Comparison of ENCODE assay signal across 23 cellular contexts in the genomic region with DNA sequence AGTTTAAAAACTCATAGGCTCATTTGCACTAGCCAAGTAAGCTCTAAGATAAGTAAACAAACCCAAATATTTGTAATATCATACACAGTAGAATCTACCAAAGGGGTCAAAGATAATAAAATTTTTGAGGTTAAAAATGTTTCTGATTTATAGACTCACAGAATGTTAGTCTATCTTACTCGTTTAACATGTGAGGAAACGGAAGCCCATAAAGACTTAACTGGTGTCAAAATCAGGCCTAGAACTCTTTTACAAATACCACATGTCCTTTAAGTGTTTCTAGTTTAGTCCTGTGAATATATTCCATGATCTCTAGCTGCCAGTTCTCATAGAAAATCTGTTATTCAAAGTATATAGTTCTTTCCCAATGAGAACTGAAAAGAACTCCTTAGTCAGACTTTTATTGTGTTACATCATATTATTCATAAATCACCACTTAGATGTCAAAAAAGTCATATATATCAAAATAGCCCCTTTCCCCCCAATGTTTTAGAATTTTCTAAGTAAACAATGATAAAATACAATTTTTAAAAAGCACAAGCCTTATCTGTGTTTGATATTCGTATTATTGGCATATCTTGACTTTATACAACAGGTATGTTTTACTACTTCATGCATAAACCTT. TPM values are rescaled to one million over a fixed set of nuclear protein-coding genes. Genes with fewer than 3 reads are reported as not detected.
DNase-seq lines count a peak whose midpoint lies in the region; ATAC-seq, FAIRE-seq and TF ChIP-seq lines count a peak whose summit lies in the region.
"Had no signal": no experiment of that assay in that cellular context is flagged by ENCODE, and none has a peak within 500 bp of the region (broad histone marks: within the 10 kb centered on the region; RNA-seq: fewer than 3 reads in every experiment).

No MANE protein-coding gene starts in this region.

- peaks cover 83 to 94% (median 92%) of the 10 kb centered on the region in 3 donors for H3K4me1 Mint-ChIP-seq in CD8-positive, alpha-beta memory T cell
- H3K4me1 Mint-ChIP-seq in T-helper 17 cell, result peaks cover 34% of the 10 kb centered on the region

- no peaks in the 10 kb centered on the region for H3K9me3 Mint-ChIP-seq in CD8-positive, alpha-beta memory T cell

- CTCF ChIA-PET in A673 (lab: Charles Lee), result no interaction called here
- CTCF ChIA-PET in CD8-positive, alpha-beta memory T cell (lab: Charles Lee), result interaction anchor here (1.5 kb wide), 1 partner anchor 18 kb away, joined by 3 read pairs; no protein-coding TSS in a partner anchor
- CTCF ChIA-PET in mammary epithelial cell (lab: Charles Lee; ENCODE audit: low non-redundant PET), result interaction anchor here (0.6 kb wide), 1 partner anchor 128 kb away, joined by 3 read pairs; no protein-coding TSS in a partner anchor

- H3K9ac ChIP-seq in keratinocyte (ENCODE audit: control insufficient read depth, extremely low read depth, insufficient read depth, low read length) (no peak overlapping the region), mammary epithelial cell (ENCODE audit: insufficient read depth, low read length) (no peak overlapping the region)

- H3K27me3 ChIP-seq in A673 (replicated peaks; ENCODE audit: insufficient read depth, low read depth, low read length, poor library complexity) (no peaks in the 10 kb centered on the region), keratinocyte (ENCODE audit: control insufficient read depth, extremely low read depth, insufficient read depth, low read length) (no peaks in the 10 kb centered on the region), mammary epithelial cell (ENCODE audit: insufficient read depth, low read length) (no peaks in the 10 kb centered on the region)
- no peaks in the 10 kb centered on the region for H3K27me3 ChIP-seq in CD8-positive, alpha-beta memory T cell (ENCODE audit: insufficient read depth, low read length, poor library complexity, severe bottlenecking)
- H3K27me3 ChIP-seq: esophagus squamous epithelium, SJCRH30, testis had no signal

- no peaks in the 10 kb centered on the region for H4K20me1 ChIP-seq in keratinocyte (ENCODE audit: control insufficient read depth, extremely low read depth, insufficient read depth, low read length)
- H4K20me1 ChIP-seq in mammary epithelial cell (ENCODE audit: insufficient read depth, low read length), result no peaks in the 10 kb centered on the region

- peak overlapping the region; percentile 15 for H3K27ac ChIP-seq in A673 (ENCODE audit: low read depth, low read length, poor library complexity, severe bottlenecking)
- H3K27ac ChIP-seq in CD8-positive, alpha-beta memory T cell (ENCODE audit: low read depth, low read length), result no peak overlapping the region
- H3K27ac ChIP-seq in keratinocyte (ENCODE audit: control insufficient read depth, insufficient read depth, low read length), result peak overlapping the region; percentile 36
- H3K27ac ChIP-seq in mammary epithelial cell (ENCODE audit: insufficient read depth, low read depth, low read length), result no peak overlapping the region
- H3K27ac ChIP-seq: lower lobe of right lung, SJCRH30, testis had no signal

- FAIRE-seq in keratinocyte (lab: Jason Lieb, UNC), result no peak

- in situ Hi-C loops in mammary epithelial cell (cut with MboI; ENCODE audit: low sequenced_read_pairs in 2 of 2), result no loop called here

- H3K36me3 ChIP-seq in A673 (ENCODE audit: insufficient read depth, low read length, poor library complexity, severe bottlenecking), result peaks cover 7% of the 10 kb centered on the region
- peaks cover 4% of the 10 kb centered on the region for H3K36me3 ChIP-seq in CD8-positive, alpha-beta memory T cell (ENCODE audit: insufficient read depth, low read length)
- peaks cover 10 to 16% of the 10 kb centered on the region in 2 experiments for H3K36me3 ChIP-seq in keratinocyte (ENCODE audit: control insufficient read depth in 2 of 2, extremely low read depth in 1 of 2, insufficient read depth in 2 of 2, low read length in 2 of 2)
- H3K36me3 ChIP-seq in mammary epithelial cell (ENCODE audit: insufficient read depth, low read length), result peaks cover 16% of the 10 kb centered on the region

- H3K9me3 ChIP-seq in A673 (ENCODE audit: low read depth, low read length, poor library complexity, severe bottlenecking), result no peaks in the 10 kb centered on the region
- no peaks in the 10 kb centered on the region for H3K9me3 ChIP-seq in CD8-positive, alpha-beta memory T cell (ENCODE audit: low read length)
- no peaks in the 10 kb centered on the region for H3K9me3 ChIP-seq in T-helper 17 cell (ENCODE audit: control insufficient read depth, low read length, poor library complexity, severe bottlenecking)
- H3K9me3 ChIP-seq in keratinocyte (ENCODE audit: control insufficient read depth, low read depth, low read length), result no peaks in the 10 kb centered on the region
- H3K9me3 ChIP-seq in mammary epithelial cell (replicated peaks; ENCODE audit: insufficient read depth, low read length), result no peaks in the 10 kb centered on the region
- H3K9me3 ChIP-seq: esophagus squamous epithelium, lower lobe of right lung, SJCRH30, testis had no signal

- no peaks in the 10 kb centered on the region for H3K27me3 Mint-ChIP-seq in CD8-positive, alpha-beta memory T cell
- H3K27me3 Mint-ChIP-seq in T-helper 17 cell, result no peaks in the 10 kb centered on the region

- H3K4me1 ChIP-seq in A673 (ENCODE audit: insufficient read depth, low read length, poor library complexity, severe bottlenecking) (peaks cover 51% of the 10 kb centered on the region), keratinocyte (ENCODE audit: control insufficient read depth, extremely low read depth, insufficient read depth, low read length) (peaks cover 14% of the 10 kb centered on the region), mammary epithelial cell (ENCODE audit: insufficient read depth, low read length) (peaks cover 2% of the 10 kb centered on the region)
- H3K4me1 ChIP-seq in CD8-positive, alpha-beta memory T cell (ENCODE audit: insufficient read depth, low read length), result peaks cover 68% of the 10 kb centered on the region
- H3K4me1 ChIP-seq: SJCRH30 had no signal

- H3K27ac Mint-ChIP-seq in CD8-positive, alpha-beta memory T cell, result peak overlapping the region in 5 of 8 donors; percentile 9 to 54 (median 25)
- H3K27ac Mint-ChIP-seq in T-helper 17 cell, result peak overlapping the region; percentile 21

- peaks cover 91% of the 10 kb centered on the region for H3K79me2 ChIP-seq in keratinocyte (ENCODE audit: control insufficient read depth, insufficient read depth, low read length)
- H3K79me2 ChIP-seq in mammary epithelial cell (ENCODE audit: insufficient read depth, low read length), result peaks cover 96% of the 10 kb centered on the region

- H2AFZ ChIP-seq in keratinocyte (ENCODE audit: control insufficient read depth, low read length), result no peak overlapping the region
- no peak overlapping the region for H2AFZ ChIP-seq in mammary epithelial cell (ENCODE audit: low read depth, low read length)

- TF ChIP-seq CTCF in A673 (conservative IDR thresholded peaks at IDR 0.05; ENCODE audit: low read depth, low read length) (no peak), keratinocyte (optimal IDR thresholded peaks at IDR 0.05 in 1 of 3, IDR thresholded peaks at IDR 0.05 in 1 of 3, conservative IDR thresholded peaks at IDR 0.05 in 1 of 3; ENCODE audit: extremely low read depth in 1 of 3, insufficient read depth in 2 of 3, low read length in 3 of 3) (no peak), mammary epithelial cell (conservative IDR thresholded peaks at IDR 0.05 in 1 of 2, IDR thresholded peaks at IDR 0.05 in 1 of 2; ENCODE audit: extremely low read depth in 1 of 2, insufficient read depth in 1 of 2, low read depth in 1 of 2, low read length in 2 of 2) (no peak)

- dilution Hi-C loops in keratinocyte (cut with MboI; ENCODE audit: extremely low pct_ligation_motif_present, low sequenced_read_pairs) (no loop called here), mammary epithelial cell (cut with HindIII; ENCODE audit: low sequenced_read_pairs) (no loop called here)

- ATAC-seq in T-helper 17 cell, result no peak
- no peak for ATAC-seq in HG03280 (IDR thresholded peaks at IDR 0.05; ENCODE audit: unreplicated experiment)
- ATAC-seq in SK-N-SH treated with all-trans-retinoic acid at 6 μM for 48 hours, result no peak
- ATAC-seq in HG02970 (IDR thresholded peaks at IDR 0.05; ENCODE audit: low FRiP score, unreplicated experiment), result no peak
- ATAC-seq: lower lobe of right lung had no signal

- DNase-seq in A673 (ENCODE audit: low spot score) (no peak), T-helper 17 cell (no peak), keratinocyte (ENCODE audit: low read depth, low spot score) (no peak), mammary epithelial cell (no peak)
- DNase-seq in CD8-positive, alpha-beta memory T cell, result no peak
- DNase-seq: activated CD8-positive, alpha-beta memory T cell treated with anti-CD3 and anti-CD28 coated beads, Interleukin-2, amount 50 U/mL, for 48 hours; activated naive CD4-positive, alpha-beta T cell treated with anti-CD3 and anti-CD28 coated beads, Interleukin-2, amount 50 U/mL, for 16 hours; esophagus squamous epithelium; glutamatergic neuron; lower lobe of right lung; NCI-H1436; NCI-H2171; NCI-H774; OCI-M1; posterior cingulate gyrus; SJCRH30; small intestine; stimulated activated CD8-positive, alpha-beta memory T cell treated with anti-CD3 and anti-CD28 coated beads, Interleukin-4, amount 100 ng/mL, for 48 hours; T-helper 9 cell; testis had no signal

- H3K4me2 ChIP-seq in keratinocyte (ENCODE audit: control insufficient read depth, extremely low read depth, insufficient read depth, low read depth, low read length), result no peak overlapping the region
- no peak overlapping the region for H3K4me2 ChIP-seq in mammary epithelial cell (ENCODE audit: insufficient read depth, low read depth, low read length)

- H3K9me1 ChIP-seq in keratinocyte (ENCODE audit: control insufficient read depth, extremely low read depth, insufficient read depth, low read length), result no peaks in the 10 kb centered on the region

- intact Hi-C loops in A673 (cut with micrococcal nuclease; ENCODE audit: unreplicated experiment), result no loop called here
- intact Hi-C loops in mammary epithelial cell (cut with micrococcal nuclease), result no loop called here

- BruUV-seq in A673 (replicated peaks; lab: Mats Ljungman, UMichigan) (no TSS peak), mammary epithelial cell (replicated peaks; lab: Mats Ljungman, UMichigan) (no TSS peak)

- POLR2A ChIA-PET in A673 (lab: Charles Lee; ENCODE audit: low non-redundant PET), result interaction anchor here (0.6 kb wide), 1 partner anchor 296 kb away, joined by 7 read pairs; no protein-coding TSS in a partner anchor
- POLR2A ChIA-PET in CD8-positive, alpha-beta memory T cell (lab: Charles Lee), result interaction anchor here (0.5 to 1.4 kb wide), 3 partner anchors 11 to 594 kb away, joined by 3 to 4 read pairs (median 4); a partner anchor contains a TSS

- peak overlapping the region in 1 of 7 donors; percentile 36 for H3K4me3 Mint-ChIP-seq in CD8-positive, alpha-beta memory T cell
- no peak overlapping the region for H3K4me3 Mint-ChIP-seq in T-helper 17 cell

- H3K4me3 ChIP-seq in A673 (ENCODE audit: low read depth, low read length, poor library complexity, severe bottlenecking) (no peak overlapping the region), keratinocyte (ENCODE audit: control insufficient read depth in 2 of 3, extremely low read depth in 1 of 3, insufficient read depth in 2 of 3, low read depth in 1 of 3, low read length in 3 of 3) (no peak overlapping the region), mammary epithelial cell (replicated peaks in 1 of 3; ENCODE audit: insufficient read depth in 1 of 3, low read depth in 2 of 3, low read length in 3 of 3) (no peak overlapping the region)
- no peak overlapping the region for H3K4me3 ChIP-seq in CD8-positive, alpha-beta memory T cell (ENCODE audit: low read length)
- H3K4me3 ChIP-seq: esophagus squamous epithelium, lower lobe of right lung, SJCRH30, testis had no signal

- 83% methylated on average over 3 of the region's 3 CpGs for WGBS in mammary epithelial cell (ENCODE audit: low coverage, missing lambda C conversion rate)

- peaks cover 0 to 60% (median 12%) of the 10 kb centered on the region in 3 donors for H3K36me3 Mint-ChIP-seq in CD8-positive, alpha-beta memory T cell
- peaks cover 2% of the 10 kb centered on the region for H3K36me3 Mint-ChIP-seq in T-helper 17 cell (ENCODE audit: low read depth)

RNA-seq across cellular contexts. Expression of a gene that starts 13.9 kb away (rescaled TPM):
- 65.9 and 71.9 TPM in 2 replicates for total RNA-seq in A673 (2021)
- 10 to 100 TPM; 81.7 to 85.4 TPM for total RNA-seq in CD8-positive, alpha-beta memory T cell
- polyA plus RNA-seq in CD8-positive, alpha-beta memory T cell, result 51.0 TPM
- total RNA-seq in T-helper 17 cell, result 10 to 100 TPM; 42.1 to 49.8 TPM
- 21.5 to 42.8 TPM (median 41.2 TPM) in 3 replicates for polyA plus RNA-seq in keratinocyte
- 77.9 TPM for polyA plus RNA-seq in keratinocyte (2011; ENCODE audit: low read depth)
- 29.5 and 51.8 TPM in 2 replicates for polyA plus RNA-seq in keratinocyte (2011; cell fraction: cytosol; rRNA removed)
- 38.9 and 55.7 TPM in 2 replicates for polyA plus RNA-seq in keratinocyte (2011; cell fraction: nucleus; rRNA removed)
- 43.9 and 49.5 TPM in 2 replicates for polyA plus RNA-seq in keratinocyte (2012; ENCODE audit: low replicate concordance)
- 8.9 to 25.5 TPM (median 12.7 TPM) in 3 replicates for polyA minus RNA-seq in keratinocyte
- polyA minus RNA-seq in keratinocyte (2011; cell fraction: cytosol; rRNA and poly(A)+ RNA removed), result 18.2 TPM
- 13.7 and 27.1 TPM in 2 replicates for polyA minus RNA-seq in keratinocyte (2011; cell fraction: nucleus; rRNA and poly(A)+ RNA removed)
- total RNA-seq in mammary epithelial cell, result 10 to 100 TPM; 27.5 to 74.6 TPM
- 24.7 TPM for polyA plus RNA-seq in mammary epithelial cell
- 33.8 TPM for polyA minus RNA-seq in mammary epithelial cell

Comparison
In these comparisons a context has a peak if more than half of its experiments do, and no peak if none do; other contexts are left out.
1. H3K27ac ChIP-seq: peak in A673 (single experiment) and keratinocyte (single experiment); none in CD8-positive, alpha-beta memory T cell (single experiment) and mammary epithelial cell (single experiment).